12 cellular contexts compared by ENCODE assay signal in the genomic region with DNA sequence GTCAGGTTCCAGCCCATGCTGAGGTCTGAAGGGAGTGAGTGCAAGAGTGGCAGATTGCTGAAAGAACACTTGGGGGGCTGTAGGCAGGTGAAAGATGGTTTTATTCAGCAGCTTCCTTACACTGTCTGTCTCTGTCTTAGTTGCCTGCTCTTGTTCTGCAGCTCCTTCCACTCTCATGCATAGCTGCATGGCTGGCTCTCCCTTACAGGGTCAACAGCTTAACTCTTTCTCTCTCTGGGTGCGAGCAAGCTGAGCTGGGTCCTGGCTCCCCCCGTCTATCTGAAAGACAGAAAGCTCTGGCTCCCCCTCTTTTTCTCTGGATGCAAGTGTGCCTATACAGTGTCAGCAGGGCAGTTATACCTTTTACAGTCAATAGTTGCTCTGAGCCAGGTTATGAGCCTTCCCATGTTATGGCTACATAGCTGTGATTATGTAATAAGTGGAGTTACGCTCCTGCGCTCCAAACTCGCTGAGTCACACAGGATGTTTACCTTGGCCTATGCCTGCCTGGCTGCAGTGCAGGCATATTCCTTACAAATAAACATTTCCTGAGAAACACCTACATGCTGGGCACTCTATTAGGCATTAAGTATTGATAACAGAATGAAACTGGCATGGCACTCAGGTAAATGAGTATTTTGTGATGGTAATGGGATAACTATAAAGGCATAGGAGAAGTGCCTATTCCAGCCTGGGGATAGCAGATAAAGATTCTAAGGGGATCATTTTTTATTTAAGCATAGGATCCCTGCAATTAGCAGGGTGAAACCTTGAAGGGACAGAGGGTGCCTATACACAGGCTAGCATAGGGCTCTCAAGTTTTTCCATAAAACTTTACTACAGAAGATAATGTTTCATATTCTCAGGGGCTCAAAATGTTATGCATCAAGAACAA.
A peak's percentile ranks its signal among the peaks of the same experiment; 100 is the strongest.
DNase-seq lines count a peak whose midpoint lies in the region; ATAC-seq and TF ChIP-seq lines count a peak whose summit lies in the region.
"Had no signal": no experiment of that assay in that cellular context is flagged by ENCODE, and none has a peak within 500 bp of the region (broad histone marks: within the 10 kb centered on the region; RNA-seq: fewer than 3 reads in every experiment).

No MANE protein-coding gene starts in this region.

- no peaks in the 10 kb centered on the region for H3K4me1 Mint-ChIP-seq in activated naive CD4-positive, alpha-beta T cell treated with anti-CD3 and anti-CD28 coated beads, Interleukin-2, amount 10 ng/mL, durations not matched to agents 7 days and 5 days

- H3K27ac ChIP-seq in RWPE2 (ENCODE audit: poor library complexity, severe bottlenecking): peak overlapping the region; percentile 64

- no peaks in the 10 kb centered on the region for H3K9me3 ChIP-seq in RWPE2 (ENCODE audit: severe bottlenecking)

- no peak overlapping the region for H3K27ac Mint-ChIP-seq in activated naive CD4-positive, alpha-beta T cell treated with anti-CD3 and anti-CD28 coated beads, Interleukin-2, amount 10 ng/mL, durations not matched to agents 7 days and 5 days
- H3K27ac Mint-ChIP-seq: T-helper 1 cell treated with Interleukin-12 subunit alpha and Interleukin-12 subunit beta and Interleukin-4 antibody, amounts not matched to agents 30 μg/mL and 1 μg/mL, for 36 hours had no signal

- H3K27me3 Mint-ChIP-seq in activated naive CD4-positive, alpha-beta T cell treated with anti-CD3 and anti-CD28 coated beads, Interleukin-2, amount 10 ng/mL, durations not matched to agents 7 days and 5 days: no peaks in the 10 kb centered on the region

- peaks cover 14% of the 10 kb centered on the region for H3K9me3 Mint-ChIP-seq in activated naive CD4-positive, alpha-beta T cell treated with anti-CD3 and anti-CD28 coated beads, Interleukin-2, amount 10 ng/mL, durations not matched to agents 7 days and 5 days

- ATAC-seq in RWPE2 (ENCODE audit: low read depth) (peak; percentile 99), sciatic nerve (peak; percentile 76), GM19395 (IDR thresholded peaks at IDR 0.05; ENCODE audit: unreplicated experiment) (no peak)

- intact Hi-C loops in sciatic nerve (cut with DNase I): no loop called here

- DNase-seq in HT1080 (ENCODE audit: low read depth) (peak; percentile 83), RWPE2 (ENCODE audit: low spot score) (peak; percentile 70), fibroblast of villous mesenchyme (ENCODE audit: low read depth) (peak; percentile 28), sciatic nerve (ENCODE audit: low spot score) (no peak), SIG-M5 treated with dmso at 0.1 percent for 504 hours (lab: John Stamatoyannopoulos, UW; ENCODE audit: unreplicated experiment) (no peak)
- DNase-seq in activated naive CD4-positive, alpha-beta T cell treated with anti-CD3 and anti-CD28 coated beads, Interleukin-2, amount 10 ng/mL, durations not matched to agents 7 days and 5 days: no peak
- DNase-seq: activated CD8-positive, alpha-beta memory T cell treated with anti-CD3 and anti-CD28 coated beads for 24 hours; anterior cingulate cortex; NCI-H1048; stimulated activated naive CD4-positive, alpha-beta T cell treated with Interleukin-2 at 50 U/mL for 16 hours had no signal

- no peaks in the 10 kb centered on the region for H3K36me3 Mint-ChIP-seq in activated naive CD4-positive, alpha-beta T cell treated with anti-CD3 and anti-CD28 coated beads, Interleukin-2, amount 10 ng/mL, durations not matched to agents 7 days and 5 days

- H3K27me3 ChIP-seq in RWPE2 (ENCODE audit: insufficient read depth, poor library complexity, severe bottlenecking): no peaks in the 10 kb centered on the region

- CTCF ChIA-PET in activated naive CD4-positive, alpha-beta T cell treated with anti-CD3 and anti-CD28 coated beads, Interleukin-2, amount 10 ng/mL, durations not matched to agents 7 days and 5 days (lab: Charles Lee): no interaction called here

- H3K4me3 ChIP-seq in RWPE2 (ENCODE audit: severe bottlenecking) (no peak overlapping the region), fibroblast of villous mesenchyme (ENCODE audit: low read depth, low read length) (no peak overlapping the region)

- H3K4me1 ChIP-seq in RWPE2 (ENCODE audit: insufficient read depth, poor library complexity, severe bottlenecking): peaks cover 9% of the 10 kb centered on the region

- no peaks in the 10 kb centered on the region for H3K36me3 ChIP-seq in RWPE2 (ENCODE audit: low read depth)

- TF ChIP-seq CTCF in RWPE2 (IDR thresholded peaks at IDR 0.05; ENCODE audit: poor library complexity, severe bottlenecking) (no peak), fibroblast of villous mesenchyme (IDR thresholded peaks at IDR 0.05; ENCODE audit: insufficient read depth, low read depth, low read length) (no peak)

- H3K4me3 Mint-ChIP-seq in activated naive CD4-positive, alpha-beta T cell treated with anti-CD3 and anti-CD28 coated beads, Interleukin-2, amount 10 ng/mL, durations not matched to agents 7 days and 5 days: no peak overlapping the region
- H3K4me3 Mint-ChIP-seq: T-helper 1 cell treated with Interleukin-12 subunit alpha and Interleukin-12 subunit beta and Interleukin-4 antibody, amounts not matched to agents 30 μg/mL and 1 μg/mL, for 36 hours had no signal

Comparison
In these comparisons a context has a peak if more than half of its experiments do, and no peak if none do; other contexts are left out.
1. DNase-seq: peak in HT1080 (single experiment), RWPE2 (single experiment) and fibroblast of villous mesenchyme (single experiment); none in sciatic nerve (single experiment), SIG-M5 treated with dmso at 0.1 percent for 504 hours (single experiment) and activated naive CD4-positive, alpha-beta T cell treated with anti-CD3 and anti-CD28 coated beads, Interleukin-2, amount 10 ng/mL, durations not matched to agents 7 days and 5 days (single experiment).